In genomic region chr15:30991301-30992072, GRCh38 we compare ENCODE assay signal across 8 cellular contexts. TPM values are rescaled to one million over a fixed set of nuclear protein-coding genes. Genes with fewer than 3 reads are reported as not detected.
DNase-seq lines count a peak whose midpoint lies in the region; ATAC-seq and TF ChIP-seq lines count a peak whose summit lies in the region.

TSS of gene MTMR10 (minus strand) at chr15:30991628. CDS start at chr15:30991506, 122 bp downstream.

- CTCF ChIA-PET in IMR-90 (lab: Yijun Ruan, JAX) = interaction anchor here (0.9 to 1.1 kb wide), 3 partner anchors 9 to 137 kb away, joined by 3 to 4 read pairs (median 3); no protein-coding TSS in a partner anchor

- H3K27ac ChIP-seq in IMR-90 (ENCODE audit: insufficient read depth, low read length) (peak within 1 kb of the TSS; percentile 79), SU-DHL-6 (ENCODE audit: low read depth, low read length) (peak within 1 kb of the TSS; percentile 53), cardiac muscle cell (peak within 1 kb of the TSS; percentile 98), transverse colon (peak within 1 kb of the TSS; percentile 97 to 99 (median 98))

- peak within 1 kb of the TSS; percentile 69 for H4K91ac ChIP-seq in IMR-90 (ENCODE audit: insufficient read depth, low read depth, low read length)

- H3K79me1 ChIP-seq in IMR-90 (ENCODE audit: low read depth in 1 of 2, low read length in 2 of 2) = peaks cover 24 to 34% of the 10 kb centered on the region in 2 experiments

- H3K9ac ChIP-seq in IMR-90 (ENCODE audit: low read depth, low read length) (peak within 1 kb of the TSS; percentile 94), SU-DHL-6 (ENCODE audit: low read length) (peak within 1 kb of the TSS; percentile 80)

- H2BK20ac ChIP-seq in IMR-90 (ENCODE audit: low read depth, low read length) = no peak within 1 kb of the TSS

- 0% methylated on average over 29 of the region's 100 CpGs; no CpG with 5 or more reads in 1 of the 2 experiments for WGBS in IMR-90 (ENCODE audit: extremely low coverage in 2 of 2, insufficient read length in 1 of 2), 2 experiments
- 1% methylated on average over 27 of the region's 100 CpGs; no CpG with 5 or more reads in 1 of the 2 donors for WGBS in transverse colon (ENCODE audit: low coverage in 1 of 2), 2 donors

- peak; percentile 33 for TF ChIP-seq EP300 in transverse colon (IDR thresholded peaks at IDR 0.05; ENCODE audit: low read depth)

- H3K79me2 ChIP-seq in SU-DHL-6 (ENCODE audit: insufficient read depth, low read length) = peaks cover 10% of the 10 kb centered on the region; the same call in 1 of the 2 replicates

- TF ChIP-seq CTCF in IMR-90 (conservative IDR thresholded peaks at IDR 0.05; ENCODE audit: low read depth, low read length) = 0 out of 2 replicates have a peak, but pooled peaks have one; percentile 0
- TF ChIP-seq CTCF in SU-DHL-6 (IDR thresholded peaks at IDR 0.05; ENCODE audit: insufficient read depth, low read length, poor library complexity, severe bottlenecking) = no peak
- TF ChIP-seq CTCF in cardiac muscle cell (IDR thresholded peaks at IDR 0.05; ENCODE audit: low read depth, low read length) = peak; percentile 6
- TF ChIP-seq CTCF in transverse colon (IDR thresholded peaks at IDR 0.05) = no peak

- H2BK120ac ChIP-seq in IMR-90 (ENCODE audit: low read depth, low read length) = peak within 1 kb of the TSS; percentile 84

- no peaks in the 10 kb centered on the region for H3K9me2 ChIP-seq in SU-DHL-6 (replicated peaks; ENCODE audit: insufficient read depth, low read length)

- H3K27me3 ChIP-seq in IMR-90 (ENCODE audit: control insufficient read depth, insufficient read depth, low read length) (no peaks in the 10 kb centered on the region), SU-DHL-6 (ENCODE audit: low read length) (no peaks in the 10 kb centered on the region), cardiac muscle cell (no peaks in the 10 kb centered on the region), transverse colon (no peaks in the 10 kb centered on the region)

- TF ChIP-seq POLR2A in IMR-90 (IDR thresholded peaks at IDR 0.05; ENCODE audit: low read depth, low read length) = peak; percentile 87
- TF ChIP-seq POLR2A in transverse colon (IDR thresholded peaks at IDR 0.05) = peak; percentile 94

- H3K4ac ChIP-seq in IMR-90 (ENCODE audit: low read depth, low read length) = peak within 1 kb of the TSS; percentile 75

- H3K56ac ChIP-seq in IMR-90 (ENCODE audit: extremely low read depth, insufficient read depth, low read length) = peak within 1 kb of the TSS; percentile 70

- peak within 1 kb of the TSS; percentile 72 for H2BK5ac ChIP-seq in IMR-90 (ENCODE audit: low read depth, low read length, poor library complexity, severe bottlenecking)

- H3K36me3 ChIP-seq in IMR-90 (ENCODE audit: control insufficient read depth, insufficient read depth, low read length) (peaks cover 2% of the 10 kb centered on the region; the same call in 1 of the 2 replicates), SU-DHL-6 (ENCODE audit: low read length) (no peaks in the 10 kb centered on the region), cardiac muscle cell (no peaks in the 10 kb centered on the region), transverse colon (no peaks in the 10 kb centered on the region)

- H3K4me3 ChIP-seq in IMR-90 (ENCODE audit: insufficient read depth, low read depth, low read length) (peak within 1 kb of the TSS; percentile 92), SU-DHL-6 (ENCODE audit: insufficient read depth, low read length, poor library complexity, severe bottlenecking) (peak within 1 kb of the TSS; percentile 95), cardiac muscle cell (peak within 1 kb of the TSS; percentile 96), transverse colon (peak within 1 kb of the TSS; percentile 81 to 96 (median 90))

- in situ Hi-C loops in IMR-90 (cut with MboI; ENCODE audit: low sequenced_read_pairs) (no loop called here), transverse colon (cut with MboI; ENCODE audit: low pct_ligation_motif_present in 1 of 4, low pct_unique_long_range_greater_than_20kb in 1 of 4, low sequenced_read_pairs in 3 of 4) (no loop called here)

- peak within 1 kb of the TSS; percentile 41 for H2AK5ac ChIP-seq in IMR-90 (ENCODE audit: low read depth, low read length)

- H3K18ac ChIP-seq in IMR-90 (ENCODE audit: low read depth, low read length) = peak within 1 kb of the TSS; percentile 88

- peaks cover 11% of the 10 kb centered on the region for H3F3A ChIP-seq in SU-DHL-6 (ENCODE audit: insufficient read depth)

- BruUV-seq in IMR-90 (replicated peaks; lab: Mats Ljungman, UMichigan) = no TSS peak

- DNase-seq in Daoy (ENCODE audit: low read depth) (peak; percentile 86), IMR-90 (peak; percentile 73), cardiac muscle cell (ENCODE audit: low read depth in 1 of 2, low spot score in 1 of 2) (peak; percentile 88 to 89), posterior cingulate gyrus (peak; percentile 41 to 95 (median 65)), transverse colon (peak; percentile 83)
- DNase-seq in activated naive CD8-positive, alpha-beta T cell treated with anti-CD3 and anti-CD28 coated beads, Interleukin-2, amount 50 U/mL, for 16 hours (ENCODE audit: low read depth, low spot score) = peak; percentile 27

- H3K9me1 ChIP-seq in IMR-90 (ENCODE audit: insufficient read depth, low read length) = peaks cover 3% of the 10 kb centered on the region; the same call in 1 of the 2 replicates

- POLR2A ChIA-PET in IMR-90 (lab: Charles Lee; ENCODE audit: unreplicated experiment) = interaction anchor here (1.2 kb wide), 1 partner anchor 33 kb away, joined by 4 read pairs; no protein-coding TSS in a partner anchor

- H3K4me1 ChIP-seq in IMR-90 (ENCODE audit: control insufficient read depth, insufficient read depth, low read length) (peaks cover 2% of the 10 kb centered on the region; the same call in 1 of the 2 replicates), cardiac muscle cell (ENCODE audit: low read depth) (peaks cover 13% of the 10 kb centered on the region), transverse colon (peaks cover 13 to 33% (median 23%) of the 10 kb centered on the region in 4 donors)

- peak; percentile 86 for ATAC-seq in GM21529 (IDR thresholded peaks at IDR 0.05; ENCODE audit: unreplicated experiment)
- peak; percentile 98 for ATAC-seq in IMR-90 (ENCODE audit: low read depth)

- dilution Hi-C loops in IMR-90 (cut with HindIII; ENCODE audit: low sequenced_read_pairs, unreplicated experiment) = no loop called here

- peak within 1 kb of the TSS; percentile 95 for H2AK9ac ChIP-seq in IMR-90 (replicated peaks; ENCODE audit: low read depth, low read length, poor library complexity)

- H3K4me2 ChIP-seq in IMR-90 (ENCODE audit: low read depth, low read length) (peak within 1 kb of the TSS; percentile 97), SU-DHL-6 (ENCODE audit: low read depth, low read length, poor library complexity, severe bottlenecking) (peak within 1 kb of the TSS; percentile 79)

- intact Hi-C loops in IMR-90 (cut with micrococcal nuclease) (loop anchor here (1.0 to 10.0 kb wide), 6 partner anchors 37 to 333 kb away; partner anchors contain the start of gene KLF13), posterior cingulate gyrus (cut with DNase I) (loop anchor here (2.0 kb wide), 2 partner anchors 69 to 89 kb away; partner anchors contain the start of gene FAN1), transverse colon (cut with DNase I; ENCODE audit: low total_unique reads) (no loop called here)

- peak within 1 kb of the TSS; percentile 80 for H3K14ac ChIP-seq in IMR-90 (replicated peaks; ENCODE audit: low read depth, low read length)

- H2AFZ ChIP-seq in IMR-90 (replicated peaks; ENCODE audit: low read length, poor library complexity) (peak within 1 kb of the TSS; percentile 95), SU-DHL-6 (ENCODE audit: low read depth, low read length, severe bottlenecking) (peak within 1 kb of the TSS; percentile 91)

- peaks cover 7% of the 10 kb centered on the region; the same call in 1 of the 2 replicates for H4K20me1 ChIP-seq in IMR-90 (ENCODE audit: insufficient read depth, low read length)
- no peaks in the 10 kb centered on the region for H4K20me1 ChIP-seq in SU-DHL-6 (ENCODE audit: low read depth, low read length)

- no peak for TF ChIP-seq RAD21 in IMR-90 (IDR thresholded peaks at IDR 0.05; ENCODE audit: low read length)

- no peaks in the 10 kb centered on the region for H3K9me3 ChIP-seq in IMR-90 (ENCODE audit: control insufficient read depth, insufficient read depth, low read length)
- H3K9me3 ChIP-seq in SU-DHL-6 (ENCODE audit: insufficient read depth, low read length) = no peaks in the 10 kb centered on the region
- H3K9me3 ChIP-seq in cardiac muscle cell (ENCODE audit: low read depth) = no peaks in the 10 kb centered on the region
- H3K9me3 ChIP-seq in transverse colon = no peaks in the 10 kb centered on the region

- H2BK15ac ChIP-seq in IMR-90 (ENCODE audit: low read depth, low read length) = peak within 1 kb of the TSS; percentile 27; the same call in 1 of the 3 replicates

- peak within 1 kb of the TSS; percentile 87; the same call in 1 of the 2 replicates for H3K23ac ChIP-seq in IMR-90 (ENCODE audit: low read depth, low read length)

- peak within 1 kb of the TSS; percentile 98 for H4K5ac ChIP-seq in IMR-90 (ENCODE audit: low read depth, low read length)

- peak within 1 kb of the TSS; percentile 92 to 100 for H4K8ac ChIP-seq in IMR-90 (ENCODE audit: low read depth in 2 of 2, low read length in 2 of 2)

TF ChIP-seq in IMR-90, 13 proteins besides CTCF, POLR2A, EP300 and RAD21 (continues in another document):
- TF ChIP-seq MXI1 (IDR thresholded peaks at IDR 0.05; ENCODE audit: borderline replicate concordance, low read depth, low read length) = peak; percentile 7; the same call in 1 of the 2 replicates
- TF ChIP-seq ELK1 (IDR thresholded peaks at IDR 0.05; ENCODE audit: borderline replicate concordance, low read depth, low read length) = no peak
- no peak for TF ChIP-seq MAFK (IDR thresholded peaks at IDR 0.05; ENCODE audit: low read depth, low read length)
- no peak for TF ChIP-seq FOS (IDR thresholded peaks at IDR 0.05; ENCODE audit: low read depth, low read length)
- peak; percentile 93 for TF ChIP-seq MAZ (IDR thresholded peaks at IDR 0.05; ENCODE audit: borderline replicate concordance, low read depth, low read length)

RNA-seq across cellular contexts. Expression of gene MTMR10, which starts in this region (rescaled TPM):
- 10.4 and 11.7 TPM in 2 replicates for total RNA-seq in Daoy (2014; rRNA removed; shearing (Covaris generic))
- total RNA-seq in IMR-90 (2012; rRNA removed) (13.8 and 22.5 TPM in 2 replicates), cardiac muscle cell (7.3 and 10.0 TPM in 2 replicates), transverse colon (10 to 100 TPM; 11.1 to 40.8 (median 32.7) TPM)
- polyA plus RNA-seq in IMR-90 (2012; rRNA removed) (9.9 and 11.2 TPM in 2 replicates), cardiac muscle cell (8.5 TPM in 2 replicates)
- 2.9 TPM in 2 replicates for polyA plus RNA-seq in IMR-90 (2012; cell fraction: cytosol; rRNA removed)
- 8.4 and 35.3 TPM in 2 replicates for polyA plus RNA-seq in IMR-90 (2012; cell fraction: nucleus; rRNA removed; ENCODE audit: low replicate concordance)

Comparison
In these comparisons a context has a peak if more than half of its experiments do, and no peak if none do; other contexts are left out.
1. Peak in every context shown above with its lines: DNase-seq, ATAC-seq, H3K4me3 ChIP-seq and H3K27ac ChIP-seq.
2. DNase-seq: peak in every context shown above with its lines; median percentile 88 in cardiac muscle cell; 86 in Daoy; 83 in transverse colon; 73 in IMR-90; 65 in posterior cingulate gyrus; 27 in activated naive CD8-positive, alpha-beta T cell treated with anti-CD3 and anti-CD28 coated beads, Interleukin-2, amount 50 U/mL, for 16 hours.
3. CTCF ChIP-seq: peak in IMR-90 (single experiment) and cardiac muscle cell (single experiment); none in SU-DHL-6 (single experiment) and transverse colon (0 of 5).